Comparison of ENCODE assay signal across 1 cellular context in the genomic region with DNA sequence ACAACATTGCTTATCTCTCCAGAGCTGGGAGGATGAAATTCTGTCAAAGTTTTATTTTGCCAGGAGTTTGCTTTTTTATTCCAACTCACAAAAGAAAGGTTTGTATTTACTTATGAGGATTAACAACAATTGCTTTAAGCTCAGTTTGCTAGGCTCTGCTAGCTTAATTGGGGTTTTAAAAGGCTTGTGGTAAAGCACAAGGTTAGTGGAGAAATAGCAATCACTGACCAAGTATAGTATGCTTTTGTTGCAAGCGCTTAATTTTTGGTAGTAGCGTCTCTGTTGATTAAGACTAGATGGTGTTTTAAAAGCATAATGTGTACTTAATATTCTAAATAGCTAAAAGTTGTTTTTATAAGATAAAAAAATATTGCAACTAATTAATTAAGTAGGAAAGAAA.
TF ChIP-seq lines count a peak whose summit lies in the region.

No MANE protein-coding gene starts in this region.

TF ChIP-seq in SK-N-SH treated with all-trans-retinoic acid at 6 μM for 48 hours, 23 proteins besides CTCF, POLR2A, EP300 and RAD21 (continued from another document):
- TF ChIP-seq, protein P1, sequence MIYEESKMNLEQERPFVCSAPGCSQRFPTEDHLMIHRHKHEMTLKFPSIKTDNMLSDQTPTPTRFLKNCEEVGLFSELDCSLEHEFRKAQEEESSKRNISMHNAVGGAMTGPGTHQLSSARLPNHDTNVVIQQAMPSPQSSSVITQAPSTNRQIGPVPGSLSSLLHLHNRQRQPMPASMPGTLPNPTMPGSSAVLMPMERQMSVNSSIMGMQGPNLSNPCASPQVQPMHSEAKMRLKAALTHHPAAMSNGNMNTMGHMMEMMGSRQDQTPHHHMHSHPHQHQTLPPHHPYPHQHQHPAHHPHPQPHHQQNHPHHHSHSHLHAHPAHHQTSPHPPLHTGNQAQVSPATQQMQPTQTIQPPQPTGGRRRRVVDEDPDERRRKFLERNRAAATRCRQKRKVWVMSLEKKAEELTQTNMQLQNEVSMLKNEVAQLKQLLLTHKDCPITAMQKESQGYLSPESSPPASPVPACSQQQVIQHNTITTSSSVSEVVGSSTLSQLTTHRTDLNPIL (CRISPR knock-in tag; IDR thresholded peaks at IDR 0.05; ENCODE audit: low read depth): no peak
- no peak for TF ChIP-seq RARB (CRISPR knock-in tag; IDR thresholded peaks at IDR 0.05)
- no peak for TF ChIP-seq OSR1 (CRISPR knock-in tag; IDR thresholded peaks at IDR 0.05)
- TF ChIP-seq ISL1 (CRISPR knock-in tag; IDR thresholded peaks at IDR 0.05): no peak
